Comparison of ENCODE assay signal across 19 cellular contexts in the genomic region with DNA sequence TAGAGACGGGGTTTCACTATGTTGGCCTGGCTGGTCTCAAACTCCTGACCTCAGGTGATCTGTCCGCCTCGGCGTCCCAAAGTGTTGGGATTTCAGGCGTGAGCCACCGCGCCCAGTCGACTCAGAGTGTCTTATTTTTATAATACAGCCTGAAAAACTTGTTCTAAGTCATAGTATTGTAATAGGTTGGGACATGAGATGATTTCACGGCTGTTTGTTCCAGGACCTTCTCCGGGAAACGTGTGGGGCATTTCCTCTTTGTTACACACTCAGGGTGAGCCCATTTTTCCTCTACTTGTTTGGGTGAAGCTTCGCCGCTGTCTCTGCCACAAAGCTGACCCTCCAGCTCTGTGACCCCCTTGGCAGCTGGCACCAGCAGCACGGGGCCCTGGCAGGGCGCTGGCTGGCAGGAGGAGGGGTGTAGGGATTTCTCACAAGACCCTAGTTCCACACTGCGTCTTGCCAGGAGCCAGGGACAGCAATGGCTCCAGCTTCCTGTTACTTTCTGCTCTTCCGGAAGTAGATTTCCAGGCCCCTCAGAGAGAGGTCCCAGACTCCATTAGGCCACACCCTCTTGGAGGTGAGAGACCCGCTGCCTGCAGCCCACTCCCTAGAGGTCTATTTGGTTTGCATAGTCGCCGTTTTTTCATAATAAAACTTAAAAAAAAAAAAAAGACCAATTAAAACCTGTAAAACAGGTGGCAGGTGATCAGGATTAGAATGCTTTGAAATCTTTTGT. TPM values are rescaled to one million over a fixed set of nuclear protein-coding genes. Genes with fewer than 3 reads are reported as not detected.
DNase-seq lines count a peak whose midpoint lies in the region; ATAC-seq and TF ChIP-seq lines count a peak whose summit lies in the region.
"Had no signal": no experiment of that assay in that cellular context is flagged by ENCODE, and none has a peak within 500 bp of the region (broad histone marks: within the 10 kb centered on the region; RNA-seq: fewer than 3 reads in every experiment).

No MANE protein-coding gene starts in this region.

- H3K27me3 ChIP-seq in breast epithelium (no peaks in the 10 kb centered on the region), mesenchymal stem cell (ENCODE audit: control insufficient read depth in 1 of 2, insufficient read depth in 1 of 2, low read length in 2 of 2) (peaks cover 0 to 9% of the 10 kb centered on the region in 2 experiments), vagina (no peaks in the 10 kb centered on the region), left ventricle myocardium inferior (ENCODE audit: low read depth) (no peaks in the 10 kb centered on the region)
- H3K27me3 ChIP-seq: cardiac muscle cell, pancreas had no signal

- H3K27ac Mint-ChIP-seq in MCF 10A (ENCODE audit: low read depth, unreplicated experiment) = peak overlapping the region; percentile 61
- H3K27ac Mint-ChIP-seq in stimulated activated naive CD8-positive, alpha-beta T cell treated with anti-CD3 and anti-CD28 coated beads, Interleukin-15, amount 100 ng/mL, for 72 hours = no peak overlapping the region
- H3K27ac Mint-ChIP-seq: activated naive CD8-positive, alpha-beta T cell treated with anti-CD3 and anti-CD28 coated beads, Interleukin-2, amount 10 ng/mL, durations not matched to agents 7 days and 5 days had no signal

- no peak overlapping the region for H3K4ac ChIP-seq in mesenchymal stem cell (ENCODE audit: low read depth in 1 of 2, low read length in 2 of 2)

- H3K36me3 Mint-ChIP-seq in MCF 10A (ENCODE audit: insufficient read depth, unreplicated experiment) = peaks cover 5% of the 10 kb centered on the region
- H3K36me3 Mint-ChIP-seq: activated naive CD8-positive, alpha-beta T cell treated with anti-CD3 and anti-CD28 coated beads, Interleukin-2, amount 10 ng/mL, durations not matched to agents 7 days and 5 days had no signal

- H3K4me1 ChIP-seq in breast epithelium (no peaks in the 10 kb centered on the region), mesenchymal stem cell (ENCODE audit: control insufficient read depth, insufficient read depth, low read depth, low read length) (peaks cover 5% of the 10 kb centered on the region), vagina (no peaks in the 10 kb centered on the region), left ventricle myocardium inferior (peaks cover 19% of the 10 kb centered on the region)
- H3K4me1 ChIP-seq: transverse colon had no signal

- H3K27me3 Mint-ChIP-seq in MCF 10A (ENCODE audit: insufficient read depth, unreplicated experiment) = peaks cover 9% of the 10 kb centered on the region
- H3K27me3 Mint-ChIP-seq in stimulated activated naive CD8-positive, alpha-beta T cell treated with anti-CD3 and anti-CD28 coated beads, Interleukin-15, amount 100 ng/mL, for 72 hours = peaks cover 38% of the 10 kb centered on the region

- no peak overlapping the region for H4K8ac ChIP-seq in mesenchymal stem cell (ENCODE audit: low read length)

- peaks cover 11% of the 10 kb centered on the region for H3K4me1 Mint-ChIP-seq in MCF 10A (ENCODE audit: insufficient read depth, unreplicated experiment)
- H3K4me1 Mint-ChIP-seq in stimulated activated naive CD8-positive, alpha-beta T cell treated with anti-CD3 and anti-CD28 coated beads, Interleukin-15, amount 100 ng/mL, for 72 hours = no peaks in the 10 kb centered on the region
- H3K4me1 Mint-ChIP-seq: activated naive CD8-positive, alpha-beta T cell treated with anti-CD3 and anti-CD28 coated beads, Interleukin-2, amount 10 ng/mL, durations not matched to agents 7 days and 5 days had no signal

- no peak for TF ChIP-seq POLR2A in breast epithelium (IDR thresholded peaks at IDR 0.05)
- no peak for TF ChIP-seq POLR2A in vagina (IDR thresholded peaks at IDR 0.05)

- no peak overlapping the region for H3K27ac ChIP-seq in breast epithelium
- no peak overlapping the region for H3K27ac ChIP-seq in mesenchymal stem cell (ENCODE audit: low read length, poor library complexity, severe bottlenecking)
- peak overlapping the region; percentile 5 for H3K27ac ChIP-seq in vagina
- no peak overlapping the region for H3K27ac ChIP-seq in left ventricle myocardium inferior (replicated peaks)
- H3K27ac ChIP-seq: cardiac muscle cell, KMS-11, transverse colon had no signal

- H3K18ac ChIP-seq in mesenchymal stem cell (ENCODE audit: low read depth in 1 of 2, low read length in 2 of 2) = peak overlapping the region in 1 of 2 experiments; percentile 5

- H3K9me3 ChIP-seq in breast epithelium = no peaks in the 10 kb centered on the region
- H3K9me3 ChIP-seq in mesenchymal stem cell (ENCODE audit: control insufficient read depth, low read length) = no peaks in the 10 kb centered on the region
- H3K9me3 ChIP-seq in vagina = no peaks in the 10 kb centered on the region
- H3K9me3 ChIP-seq in left ventricle myocardium inferior (replicated peaks) = no peaks in the 10 kb centered on the region
- H3K9me3 ChIP-seq: pancreas, transverse colon had no signal

- intact Hi-C loops in MCF 10A (cut with micrococcal nuclease) (no loop called here), breast epithelium (cut with DNase I; ENCODE audit: low total_unique reads) (no loop called here), vagina (cut with DNase I) (no loop called here), left ventricle myocardium inferior (cut with micrococcal nuclease) (no loop called here)

- no peaks in the 10 kb centered on the region for H3K79me1 ChIP-seq in mesenchymal stem cell (replicated peaks; ENCODE audit: low read length, poor library complexity, severe bottlenecking)

- H3K9ac ChIP-seq in mesenchymal stem cell (ENCODE audit: low read length) = no peak overlapping the region
- H3K9ac ChIP-seq: KMS-11 had no signal

- H3K4me2 ChIP-seq in mesenchymal stem cell (ENCODE audit: low read length, poor library complexity, severe bottlenecking) = no peak overlapping the region
- H3K4me2 ChIP-seq: KMS-11 had no signal

- CTCF ChIA-PET in MCF 10A (lab: Yijun Ruan, JAX) = interaction anchor here (0.6 to 2.8 kb wide), 3 partner anchors 17 to 200 kb away, joined by 3 to 14 read pairs (median 5); no protein-coding TSS in a partner anchor

- no peak overlapping the region for H2AFZ ChIP-seq in mesenchymal stem cell (ENCODE audit: low read depth, low read length)

- H2BK12ac ChIP-seq in mesenchymal stem cell (ENCODE audit: low read length in 2 of 2) = no peak overlapping the region

- TF ChIP-seq CTCF in MCF 10A (IDR thresholded peaks at IDR 0.05; ENCODE audit: unreplicated experiment) (no peak), breast epithelium (IDR thresholded peaks at IDR 0.05) (no peak), vagina (IDR thresholded peaks at IDR 0.05) (no peak), left ventricle myocardium inferior (IDR thresholded peaks at IDR 0.05; ENCODE audit: borderline replicate concordance) (no peak)

- DNase-seq in MCF 10A (ENCODE audit: unreplicated experiment) = no peak
- no peak for DNase-seq in breast epithelium (ENCODE audit: low spot score in 2 of 2)
- DNase-seq in mesenchymal stem cell = no peak
- DNase-seq in vagina (ENCODE audit: extremely low spot score in 2 of 2) = no peak
- DNase-seq in left ventricle myocardium inferior = no peak
- no peak for DNase-seq in stimulated activated naive CD8-positive, alpha-beta T cell treated with anti-CD3 and anti-CD28 coated beads, Interleukin-15, amount 100 ng/mL, for 72 hours
- DNase-seq: 8988T; activated CD4-positive, alpha-beta T cell treated with anti-CD3 and anti-CD28 coated beads, Interleukin-2, amount 50 U/mL, for 48 hours; activated naive CD8-positive, alpha-beta T cell treated with anti-CD3 and anti-CD28 coated beads, Interleukin-2, amount 10 ng/mL, durations not matched to agents 7 days and 5 days; activated T-cell treated with anti-CD3 and anti-CD28 coated beads, Interleukin-2, amount 50 U/mL, for 4 hours; C1 segment of cervical spinal cord; effector CD4-positive, alpha-beta T cell; GF-D8; left colon; NCI-H1417; pancreas; transverse colon had no signal

- no peaks in the 10 kb centered on the region for H3K9me3 Mint-ChIP-seq in MCF 10A (ENCODE audit: unreplicated experiment)
- no peaks in the 10 kb centered on the region for H3K9me3 Mint-ChIP-seq in stimulated activated naive CD8-positive, alpha-beta T cell treated with anti-CD3 and anti-CD28 coated beads, Interleukin-15, amount 100 ng/mL, for 72 hours
- H3K9me3 Mint-ChIP-seq: activated naive CD8-positive, alpha-beta T cell treated with anti-CD3 and anti-CD28 coated beads, Interleukin-2, amount 10 ng/mL, durations not matched to agents 7 days and 5 days; activated T-cell treated with anti-CD3 and anti-CD28 coated beads, Interleukin-2, amount 50 U/mL, for 4 hours had no signal

- peak overlapping the region; percentile 10 for H3K4me3 Mint-ChIP-seq in MCF 10A (ENCODE audit: unreplicated experiment)
- no peak overlapping the region for H3K4me3 Mint-ChIP-seq in stimulated activated naive CD8-positive, alpha-beta T cell treated with anti-CD3 and anti-CD28 coated beads, Interleukin-15, amount 100 ng/mL, for 72 hours
- H3K4me3 Mint-ChIP-seq: activated naive CD8-positive, alpha-beta T cell treated with anti-CD3 and anti-CD28 coated beads, Interleukin-2, amount 10 ng/mL, durations not matched to agents 7 days and 5 days; activated T-cell treated with anti-CD3 and anti-CD28 coated beads, Interleukin-2, amount 50 U/mL, for 4 hours had no signal

- BruUV-seq in MCF 10A (replicated peaks; lab: Mats Ljungman, UMichigan) = no TSS peak

- H4K91ac ChIP-seq in mesenchymal stem cell (ENCODE audit: low read length) = no peak overlapping the region

- no peak for ATAC-seq in stimulated activated naive CD8-positive, alpha-beta T cell treated with anti-CD3 and anti-CD28 coated beads, Interleukin-15, amount 100 ng/mL, for 72 hours
- ATAC-seq: activated T-cell treated with anti-CD3 and anti-CD28 coated beads, Interleukin-2, amount 50 U/mL, for 4 hours; left colon had no signal

- H3K36me3 ChIP-seq in breast epithelium (no peaks in the 10 kb centered on the region), mesenchymal stem cell (ENCODE audit: control insufficient read depth in 1 of 2, insufficient read depth in 2 of 2, low read depth in 1 of 2, low read length in 2 of 2) (no peaks in the 10 kb centered on the region), vagina (no peaks in the 10 kb centered on the region), left ventricle myocardium inferior (no peaks in the 10 kb centered on the region)
- H3K36me3 ChIP-seq: cardiac muscle cell, pancreas, transverse colon had no signal

- H3K14ac ChIP-seq in mesenchymal stem cell (ENCODE audit: low read length in 2 of 2) = no peak overlapping the region

- 88% methylated on average over 14 of the region's 20 CpGs for WGBS in mesenchymal stem cell

- no peak overlapping the region for H2BK15ac ChIP-seq in mesenchymal stem cell (ENCODE audit: low read depth, poor library complexity, severe bottlenecking)

- no peak overlapping the region for H3K4me3 ChIP-seq in breast epithelium
- no peak overlapping the region for H3K4me3 ChIP-seq in mesenchymal stem cell (ENCODE audit: insufficient read depth in 1 of 2, low read depth in 1 of 2, low read length in 2 of 2)
- no peak overlapping the region for H3K4me3 ChIP-seq in vagina
- H3K4me3 ChIP-seq in left ventricle myocardium inferior = no peak overlapping the region
- H3K4me3 ChIP-seq: cardiac muscle cell, pancreas, transverse colon had no signal

- H2BK5ac ChIP-seq in mesenchymal stem cell (ENCODE audit: low read depth, low read length, poor library complexity, severe bottlenecking) = no peak overlapping the region

- POLR2A ChIA-PET in MCF 10A (lab: Yijun Ruan, JAX) = interaction anchor here (0.6 to 1.2 kb wide), 3 partner anchors 113 to 152 kb away, joined by 3 to 5 read pairs (median 3); a partner anchor contains a TSS

- no peak overlapping the region for H2BK120ac ChIP-seq in mesenchymal stem cell (ENCODE audit: low read depth, low read length)

- H2AK5ac ChIP-seq in mesenchymal stem cell (ENCODE audit: low read length, severe bottlenecking) = peak overlapping the region; percentile 85

- H3K23ac ChIP-seq in mesenchymal stem cell (ENCODE audit: low read length in 2 of 2) = no peak overlapping the region

RNA-seq across cellular contexts. Expression of a gene that starts 15.6 kb away (rescaled TPM):
- total RNA-seq in MCF 10A (2022) (0.49 and 0.93 TPM in 2 replicates), breast epithelium (not detected), vagina (not detected), left ventricle myocardium inferior (not detected)
- not detected for polyA plus RNA-seq in mesenchymal stem cell (2013, experiment 1 of 2)
- polyA plus RNA-seq in mesenchymal stem cell (2013, experiment 2 of 2) = not detected
- total RNA-seq: activated naive CD8-positive, alpha-beta T cell treated with anti-CD3 and anti-CD28 coated beads, Interleukin-2, amount 10 ng/mL, durations not matched to agents 7 days and 5 days; activated T-cell treated with anti-CD3 and anti-CD28 coated beads, Interleukin-2, amount 50 U/mL, for 4 hours; cardiac muscle cell; left colon; transverse colon had no signal
- polyA plus RNA-seq: cardiac muscle cell, pancreas had no signal

RNA-seq across cellular contexts. Expression of a gene that starts 18.5 kb away (rescaled TPM):
- total RNA-seq in MCF 10A (2022) (10.5 and 14.7 TPM in 2 replicates), breast epithelium (1 to 10 TPM in 2 of 3 donors, under 1 TPM in 1; 0.48 to 6.2 (median 3.1) TPM), vagina (6.4 TPM), left ventricle myocardium inferior (1.8 TPM)
- 0.12 TPM for polyA plus RNA-seq in mesenchymal stem cell (2013, experiment 1 of 2)
- 0.10 TPM for polyA plus RNA-seq in mesenchymal stem cell (2013, experiment 2 of 2)
- polyA plus RNA-seq: cardiac muscle cell had no signal

RNA-seq across cellular contexts. Expression of a gene that starts 24.2 kb away (rescaled TPM):
- 3.5 and 4.2 TPM in 2 replicates for total RNA-seq in MCF 10A (2022)
- total RNA-seq in breast epithelium = under 1 TPM in 1 of 3 donors, not detected in 2; 0.29 TPM
- polyA plus RNA-seq in mesenchymal stem cell (2013, experiment 1 of 2) = not detected
- polyA plus RNA-seq in mesenchymal stem cell (2013, experiment 2 of 2) = not detected
- total RNA-seq in vagina = 2.2 TPM
- total RNA-seq in left ventricle myocardium inferior = 0.60 TPM
- total RNA-seq: activated naive CD8-positive, alpha-beta T cell treated with anti-CD3 and anti-CD28 coated beads, Interleukin-2, amount 10 ng/mL, durations not matched to agents 7 days and 5 days; activated T-cell treated with anti-CD3 and anti-CD28 coated beads, Interleukin-2, amount 50 U/mL, for 4 hours; cardiac muscle cell; left colon; transverse colon had no signal
- polyA plus RNA-seq: cardiac muscle cell had no signal

RNA-seq across cellular contexts. Expression of a gene that starts 30.5 kb away (rescaled TPM):
- total RNA-seq in MCF 10A (2022) (1.9 and 3.0 TPM in 2 replicates), breast epithelium (10 to 100 TPM in 2 of 3 donors, 1 to 10 TPM in 1; 7.7 to 28.2 (median 10.7) TPM), vagina (31.2 TPM), left ventricle myocardium inferior (13.9 TPM)
- polyA plus RNA-seq in mesenchymal stem cell (2013, experiment 1 of 2) = 0.98 TPM
- polyA plus RNA-seq in mesenchymal stem cell (2013, experiment 2 of 2) = 1.00 TPM
- total RNA-seq: activated naive CD8-positive, alpha-beta T cell treated with anti-CD3 and anti-CD28 coated beads, Interleukin-2, amount 10 ng/mL, durations not matched to agents 7 days and 5 days had no signal

RNA-seq across cellular contexts. Expression of a gene that starts 39.9 kb away (rescaled TPM):
- total RNA-seq in MCF 10A (2022) (40.7 and 48.2 TPM in 2 replicates), breast epithelium (10 to 100 TPM; 26.9 to 49.0 (median 28.8) TPM), vagina (41.5 TPM), left ventricle myocardium inferior (70.8 TPM)
- 37.6 TPM for polyA plus RNA-seq in mesenchymal stem cell (2013, experiment 1 of 2)
- polyA plus RNA-seq in mesenchymal stem cell (2013, experiment 2 of 2) = 34.7 TPM
